ENCODE assay signal across 9 cellular contexts in the genomic region with DNA sequence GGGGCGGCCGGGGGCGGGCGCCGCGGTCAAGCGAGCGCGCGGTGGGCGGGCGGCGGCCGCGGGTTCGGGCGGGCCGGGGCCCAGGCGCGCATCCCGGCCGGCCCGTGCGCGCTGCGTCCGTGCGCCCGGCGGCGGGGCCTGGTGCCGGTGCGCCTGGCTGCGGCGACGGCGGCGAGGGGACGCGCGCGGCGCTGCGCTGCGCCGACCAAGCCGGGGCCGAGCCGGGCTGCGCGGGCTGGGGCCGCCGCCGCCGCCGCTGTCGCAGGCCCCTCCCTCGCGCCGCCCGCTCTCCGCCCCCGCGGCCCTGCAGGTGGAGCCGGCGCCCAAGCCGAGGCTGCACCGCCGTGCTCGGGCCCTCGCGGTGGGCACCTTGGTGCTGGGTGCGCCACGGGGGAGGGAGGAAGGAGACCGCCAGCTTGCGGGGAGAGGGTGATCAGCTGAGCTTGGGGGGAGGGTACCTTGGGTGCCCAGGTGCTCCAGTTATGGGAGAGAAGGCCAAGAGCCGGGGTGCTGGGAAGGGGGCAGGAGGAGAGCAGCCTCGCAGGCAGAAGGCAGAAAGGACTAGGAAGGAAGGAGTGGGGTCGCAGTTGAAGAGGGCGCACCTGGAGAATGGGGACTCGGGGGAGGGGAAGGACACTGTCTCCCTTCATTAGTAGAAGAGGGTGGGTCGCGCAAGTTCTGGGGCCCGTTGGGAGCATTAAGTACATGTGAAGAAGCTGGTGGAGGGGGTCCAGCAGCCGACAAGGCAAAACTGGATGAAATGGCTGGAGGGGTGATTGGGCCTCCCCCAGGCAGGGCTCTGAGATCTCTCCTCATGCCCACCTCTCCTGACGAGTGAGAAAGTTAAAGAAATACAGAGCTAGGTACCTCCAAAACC. TPM values are rescaled to one million over a fixed set of nuclear protein-coding genes. Genes with fewer than 3 reads are reported as not detected.
A peak's percentile ranks its signal among the peaks of the same experiment; 100 is the strongest.
DNase-seq lines count a peak whose midpoint lies in the region; ATAC-seq and TF ChIP-seq lines count a peak whose summit lies in the region.
"Had no signal": no experiment of that assay in that cellular context is flagged by ENCODE, and none has a peak within 500 bp of the region (broad histone marks: within the 10 kb centered on the region; RNA-seq: fewer than 3 reads in every experiment).

Gene PPP2R2C (minus strand): TSS at position 228 of the 877 bp plus-strand sequence. CDS start 385 bp downstream, outside the sequence.

- H3K4me1 Mint-ChIP-seq in activated naive CD4-positive, alpha-beta T cell treated with anti-CD3 and anti-CD28 coated beads for 36 hours (ENCODE audit: low read depth), result peaks cover 7% of the 10 kb centered on the region

- H3K9me3 ChIP-seq in adipocyte (ENCODE audit: control insufficient read depth, low read length) (no peaks in the 10 kb centered on the region), tibial artery (no peaks in the 10 kb centered on the region)

- no peaks in the 10 kb centered on the region for H3K9me3 Mint-ChIP-seq in activated naive CD4-positive, alpha-beta T cell treated with anti-CD3 and anti-CD28 coated beads for 36 hours
- H3K9me3 Mint-ChIP-seq: dendritic cell treated with granulocyte-macrophage colony-stimulating factor and Interleukin-4, amounts not matched to agents 40 ng/mL and 50 ng/mL, for 4 days had no signal

- intact Hi-C loops in activated naive CD4-positive, alpha-beta T cell treated with anti-CD3 and anti-CD28 coated beads for 36 hours (cut with micrococcal nuclease), result no loop called here
- intact Hi-C loops in tibial artery (cut with DNase I; ENCODE audit: low total_unique reads), result no loop called here

- TF ChIP-seq CTCF in tibial artery (IDR thresholded peaks at IDR 0.05), result no peak

- H3K36me3 ChIP-seq in adipocyte (ENCODE audit: control insufficient read depth, insufficient read depth, low read length, severe bottlenecking) (no peaks in the 10 kb centered on the region), tibial artery (no peaks in the 10 kb centered on the region)

- no peak within 1 kb of the TSS for H3K27ac Mint-ChIP-seq in activated naive CD4-positive, alpha-beta T cell treated with anti-CD3 and anti-CD28 coated beads for 36 hours
- H3K27ac Mint-ChIP-seq: dendritic cell treated with granulocyte-macrophage colony-stimulating factor and Interleukin-4, amounts not matched to agents 40 ng/mL and 50 ng/mL, for 4 days had no signal

- no peak for DNase-seq in activated naive CD4-positive, alpha-beta T cell treated with anti-CD3 and anti-CD28 coated beads for 36 hours
- DNase-seq in activated naive CD4-positive, alpha-beta T cell treated with anti-CD3 and anti-CD28 coated beads, Interleukin-2, amount 50 U/mL, for 16 hours, result no peak
- DNase-seq in adipocyte (ENCODE audit: low read depth), result peak; percentile 2
- DNase-seq in inferior parietal cortex (ENCODE audit: extremely low spot score), result peak; percentile 11
- DNase-seq in tibial artery, result no peak
- DNase-seq in NCI-H446 (lab: John Stamatoyannopoulos, UW), result no peak

- peaks cover 48% of the 10 kb centered on the region for H3K27me3 Mint-ChIP-seq in activated naive CD4-positive, alpha-beta T cell treated with anti-CD3 and anti-CD28 coated beads for 36 hours (ENCODE audit: low read depth)

- no peak within 1 kb of the TSS for H3K27ac ChIP-seq in tibial artery

- H3K4me3 ChIP-seq in adipocyte (ENCODE audit: low read length), result no peak within 1 kb of the TSS
- peak within 1 kb of the TSS; percentile 40 to 58 for H3K4me3 ChIP-seq in tibial artery

- ATAC-seq in GM21367 (IDR thresholded peaks at IDR 0.05; ENCODE audit: unreplicated experiment), result no peak
- ATAC-seq in HG03196 (IDR thresholded peaks at IDR 0.05; ENCODE audit: unreplicated experiment), result no peak

- no peak within 1 kb of the TSS for H3K9ac ChIP-seq in adipocyte (ENCODE audit: low read length)

- no peaks in the 10 kb centered on the region for H3K36me3 Mint-ChIP-seq in activated naive CD4-positive, alpha-beta T cell treated with anti-CD3 and anti-CD28 coated beads for 36 hours (ENCODE audit: low read depth)

- peak within 1 kb of the TSS; percentile 42 for H3K4me3 Mint-ChIP-seq in activated naive CD4-positive, alpha-beta T cell treated with anti-CD3 and anti-CD28 coated beads for 36 hours
- H3K4me3 Mint-ChIP-seq: dendritic cell treated with granulocyte-macrophage colony-stimulating factor and Interleukin-4, amounts not matched to agents 40 ng/mL and 50 ng/mL, for 4 days had no signal

- CTCF ChIA-PET in activated naive CD4-positive, alpha-beta T cell treated with anti-CD3 and anti-CD28 coated beads for 36 hours (lab: Charles Lee), result no interaction called here

- peaks cover 38% of the 10 kb centered on the region for H3K27me3 ChIP-seq in adipocyte (replicated peaks; ENCODE audit: control insufficient read depth, insufficient read depth, low read length)
- peaks cover 0 to 81% of the 10 kb centered on the region in 2 donors for H3K27me3 ChIP-seq in tibial artery

- H3K4me1 ChIP-seq in adipocyte (ENCODE audit: control insufficient read depth, insufficient read depth, low read length) (peaks cover 5% of the 10 kb centered on the region), tibial artery (peaks cover 0 to 26% (median 16%) of the 10 kb centered on the region in 4 donors)

RNA-seq across cellular contexts. Expression of gene PPP2R2C, which starts in this region (rescaled TPM):
- total RNA-seq in activated naive CD4-positive, alpha-beta T cell treated with anti-CD3 and anti-CD28 coated beads for 36 hours, result not detected

Comparison
In these comparisons a context has a peak if more than half of its experiments do, and no peak if none do; other contexts are left out.
1. DNase-seq: peak in adipocyte (single experiment) and inferior parietal cortex (single experiment); none in activated naive CD4-positive, alpha-beta T cell treated with anti-CD3 and anti-CD28 coated beads for 36 hours (single experiment), activated naive CD4-positive, alpha-beta T cell treated with anti-CD3 and anti-CD28 coated beads, Interleukin-2, amount 50 U/mL, for 16 hours (single experiment), tibial artery (0 of 2) and NCI-H446 (0 of 2).